In genomic region chr4:72568959-72569718, GRCh38 we compare ENCODE assay signal across 1 cellular context.
TF ChIP-seq lines count a peak whose summit lies in the region.

Gene ADAMTS3 (minus strand): TSS chr4:72569221. CDS start chr4:72568762, 459 bp downstream.

TF ChIP-seq in K562, 482 proteins besides CTCF, POLR2A, EP300 and RAD21 (continued from another document and continues in another):
- TF ChIP-seq ZBTB5 (IDR thresholded peaks at IDR 0.05) (peak; percentile 12; the same call in 1 of the 2 replicates), SMAD4 (CRISPR knock-in tag; conservative IDR thresholded peaks at IDR 0.05) (peak; percentile 64), ZBTB2 (IDR thresholded peaks at IDR 0.05) (peak; percentile 61; the same call in 1 of the 2 replicates), SIX5 (IDR thresholded peaks at IDR 0.05; ENCODE audit: borderline replicate concordance in 1 of 2, insufficient read depth in 1 of 2, low read depth in 1 of 2, low read length in 2 of 2) (no peak), U2AF2 (optimal IDR thresholded peaks at IDR 0.05; ENCODE audit: low read depth, low read length) (no peak), ATF7 (IDR thresholded peaks at IDR 0.05) (no peak; the same call in 1 of the 2 replicates), HIVEP1 (CRISPR knock-in tag; IDR thresholded peaks at IDR 0.05) (no peak), ZNF699 (CRISPR knock-in tag; IDR thresholded peaks at IDR 0.05; ENCODE audit: insufficient replicate concordance) (no peak), ZBTB9 (CRISPR knock-in tag; IDR thresholded peaks at IDR 0.05) (peak; percentile 45; the same call in 1 of the 2 replicates), BCL6 (CRISPR knock-in tag; IDR thresholded peaks at IDR 0.05) (no peak), ZNF609 (CRISPR knock-in tag; IDR thresholded peaks at IDR 0.05; ENCODE audit: borderline replicate concordance) (no peak), LCOR (CRISPR knock-in tag; IDR thresholded peaks at IDR 0.05) (no peak; the same call in none of the 2 replicates), ZC3H11A (IDR thresholded peaks at IDR 0.05; ENCODE audit: low read depth, low read length) (no peak), ELK1 (CRISPR knock-in tag; IDR thresholded peaks at IDR 0.05) (no peak), HMGN3 (IDR thresholded peaks at IDR 0.05; ENCODE audit: borderline replicate concordance, extremely low read depth, insufficient read length, low read depth, low read length) (peak; percentile 84), ZNF165 (CRISPR knock-in tag; IDR thresholded peaks at IDR 0.05; ENCODE audit: borderline replicate concordance) (no peak), RBM15 (IDR thresholded peaks at IDR 0.05; ENCODE audit: insufficient read depth, low read length) (no peak), KHSRP (IDR thresholded peaks at IDR 0.05) (no peak), HDAC2 (IDR thresholded peaks at IDR 0.05) (peak; percentile 50; the same call in 1 of the 2 replicates), DPF2 (IDR thresholded peaks at IDR 0.05) (peak; percentile 33; the same call in 1 of the 2 replicates), HDAC1 (IDR thresholded peaks at IDR 0.05) (peak in 1 of 2 experiments; percentile 59; a peak in 2 of 4 replicates), NR2C2 (CRISPR knock-in tag; IDR thresholded peaks at IDR 0.05) (no peak), NR2C2 (tag; IDR thresholded peaks at IDR 0.05) (peak; percentile 21; the same call in 1 of the 2 replicates), ARHGAP35 (IDR thresholded peaks at IDR 0.05; ENCODE audit: partially characterized antibody) (no peak), KLF10 (CRISPR knock-in tag; IDR thresholded peaks at IDR 0.05) (no peak), SMARCA4 (IDR thresholded peaks at IDR 0.05) (peak; percentile 7; the same call in 1 of the 2 replicates), TBL1XR1 (IDR thresholded peaks at IDR 0.05; ENCODE audit: low read length in 2 of 2) (0 out of 4 replicates have a peak, but pooled peaks of 1 of the 2 experiments have one; percentile 24), MEF2A (IDR thresholded peaks at IDR 0.05; ENCODE audit: control insufficient read depth, low read depth, low read length) (no peak), SMAD2 (IDR thresholded peaks at IDR 0.05; ENCODE audit: low read depth, low read length) (no peak), ZNF121 (CRISPR knock-in tag; conservative IDR thresholded peaks at IDR 0.05) (no peak)
- TF ChIP-seq, protein P1, sequence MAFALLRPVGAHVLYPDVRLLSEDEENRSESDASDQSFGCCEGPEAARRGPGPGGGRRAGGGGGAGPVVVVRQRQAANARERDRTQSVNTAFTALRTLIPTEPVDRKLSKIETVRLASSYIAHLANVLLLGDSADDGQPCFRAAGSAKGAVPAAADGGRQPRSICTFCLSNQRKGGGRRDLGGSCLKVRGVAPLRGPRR (CRISPR knock-in tag; IDR thresholded peaks at IDR 0.05) = no peak
- TF ChIP-seq, protein P2, sequence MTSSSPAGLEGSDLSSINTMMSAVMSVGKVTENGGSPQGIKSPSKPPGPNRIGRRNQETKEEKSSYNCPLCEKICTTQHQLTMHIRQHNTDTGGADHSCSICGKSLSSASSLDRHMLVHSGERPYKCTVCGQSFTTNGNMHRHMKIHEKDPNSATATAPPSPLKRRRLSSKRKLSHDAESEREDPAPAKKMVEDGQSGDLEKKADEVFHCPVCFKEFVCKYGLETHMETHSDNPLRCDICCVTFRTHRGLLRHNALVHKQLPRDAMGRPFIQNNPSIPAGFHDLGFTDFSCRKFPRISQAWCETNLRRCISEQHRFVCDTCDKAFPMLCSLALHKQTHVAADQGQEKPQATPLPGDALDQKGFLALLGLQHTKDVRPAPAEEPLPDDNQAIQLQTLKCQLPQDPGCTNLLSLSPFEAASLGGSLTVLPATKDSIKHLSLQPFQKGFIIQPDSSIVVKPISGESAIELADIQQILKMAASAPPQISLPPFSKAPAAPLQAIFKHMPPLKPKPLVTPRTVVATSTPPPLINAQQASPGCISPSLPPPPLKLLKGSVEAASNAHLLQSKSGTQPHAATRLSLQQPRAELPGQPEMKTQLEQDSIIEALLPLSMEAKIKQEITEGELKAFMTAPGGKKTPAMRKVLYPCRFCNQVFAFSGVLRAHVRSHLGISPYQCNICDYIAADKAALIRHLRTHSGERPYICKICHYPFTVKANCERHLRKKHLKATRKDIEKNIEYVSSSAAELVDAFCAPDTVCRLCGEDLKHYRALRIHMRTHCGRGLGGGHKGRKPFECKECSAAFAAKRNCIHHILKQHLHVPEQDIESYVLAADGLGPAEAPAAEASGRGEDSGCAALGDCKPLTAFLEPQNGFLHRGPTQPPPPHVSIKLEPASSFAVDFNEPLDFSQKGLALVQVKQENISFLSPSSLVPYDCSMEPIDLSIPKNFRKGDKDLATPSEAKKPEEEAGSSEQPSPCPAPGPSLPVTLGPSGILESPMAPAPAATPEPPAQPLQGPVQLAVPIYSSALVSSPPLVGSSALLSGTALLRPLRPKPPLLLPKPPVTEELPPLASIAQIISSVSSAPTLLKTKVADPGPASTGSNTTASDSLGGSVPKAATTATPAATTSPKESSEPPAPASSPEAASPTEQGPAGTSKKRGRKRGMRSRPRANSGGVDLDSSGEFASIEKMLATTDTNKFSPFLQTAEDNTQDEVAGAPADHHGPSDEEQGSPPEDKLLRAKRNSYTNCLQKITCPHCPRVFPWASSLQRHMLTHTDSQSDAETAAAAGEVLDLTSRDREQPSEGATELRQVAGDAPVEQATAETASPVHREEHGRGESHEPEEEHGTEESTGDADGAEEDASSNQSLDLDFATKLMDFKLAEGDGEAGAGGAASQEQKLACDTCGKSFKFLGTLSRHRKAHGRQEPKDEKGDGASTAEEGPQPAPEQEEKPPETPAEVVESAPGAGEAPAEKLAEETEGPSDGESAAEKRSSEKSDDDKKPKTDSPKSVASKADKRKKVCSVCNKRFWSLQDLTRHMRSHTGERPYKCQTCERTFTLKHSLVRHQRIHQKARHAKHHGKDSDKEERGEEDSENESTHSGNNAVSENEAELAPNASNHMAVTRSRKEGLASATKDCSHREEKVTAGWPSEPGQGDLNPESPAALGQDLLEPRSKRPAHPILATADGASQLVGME (CRISPR knock-in tag; IDR thresholded peaks at IDR 0.05) = no peak
- TF ChIP-seq, protein P3, sequence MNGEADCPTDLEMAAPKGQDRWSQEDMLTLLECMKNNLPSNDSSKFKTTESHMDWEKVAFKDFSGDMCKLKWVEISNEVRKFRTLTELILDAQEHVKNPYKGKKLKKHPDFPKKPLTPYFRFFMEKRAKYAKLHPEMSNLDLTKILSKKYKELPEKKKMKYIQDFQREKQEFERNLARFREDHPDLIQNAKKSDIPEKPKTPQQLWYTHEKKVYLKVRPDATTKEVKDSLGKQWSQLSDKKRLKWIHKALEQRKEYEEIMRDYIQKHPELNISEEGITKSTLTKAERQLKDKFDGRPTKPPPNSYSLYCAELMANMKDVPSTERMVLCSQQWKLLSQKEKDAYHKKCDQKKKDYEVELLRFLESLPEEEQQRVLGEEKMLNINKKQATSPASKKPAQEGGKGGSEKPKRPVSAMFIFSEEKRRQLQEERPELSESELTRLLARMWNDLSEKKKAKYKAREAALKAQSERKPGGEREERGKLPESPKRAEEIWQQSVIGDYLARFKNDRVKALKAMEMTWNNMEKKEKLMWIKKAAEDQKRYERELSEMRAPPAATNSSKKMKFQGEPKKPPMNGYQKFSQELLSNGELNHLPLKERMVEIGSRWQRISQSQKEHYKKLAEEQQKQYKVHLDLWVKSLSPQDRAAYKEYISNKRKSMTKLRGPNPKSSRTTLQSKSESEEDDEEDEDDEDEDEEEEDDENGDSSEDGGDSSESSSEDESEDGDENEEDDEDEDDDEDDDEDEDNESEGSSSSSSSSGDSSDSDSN (IDR thresholded peaks at IDR 0.05; ENCODE audit: borderline replicate concordance in 1 of 2, low read depth in 2 of 2, low read length in 2 of 2) = peak; percentile 91 to 93
- TF ChIP-seq, protein P4, sequence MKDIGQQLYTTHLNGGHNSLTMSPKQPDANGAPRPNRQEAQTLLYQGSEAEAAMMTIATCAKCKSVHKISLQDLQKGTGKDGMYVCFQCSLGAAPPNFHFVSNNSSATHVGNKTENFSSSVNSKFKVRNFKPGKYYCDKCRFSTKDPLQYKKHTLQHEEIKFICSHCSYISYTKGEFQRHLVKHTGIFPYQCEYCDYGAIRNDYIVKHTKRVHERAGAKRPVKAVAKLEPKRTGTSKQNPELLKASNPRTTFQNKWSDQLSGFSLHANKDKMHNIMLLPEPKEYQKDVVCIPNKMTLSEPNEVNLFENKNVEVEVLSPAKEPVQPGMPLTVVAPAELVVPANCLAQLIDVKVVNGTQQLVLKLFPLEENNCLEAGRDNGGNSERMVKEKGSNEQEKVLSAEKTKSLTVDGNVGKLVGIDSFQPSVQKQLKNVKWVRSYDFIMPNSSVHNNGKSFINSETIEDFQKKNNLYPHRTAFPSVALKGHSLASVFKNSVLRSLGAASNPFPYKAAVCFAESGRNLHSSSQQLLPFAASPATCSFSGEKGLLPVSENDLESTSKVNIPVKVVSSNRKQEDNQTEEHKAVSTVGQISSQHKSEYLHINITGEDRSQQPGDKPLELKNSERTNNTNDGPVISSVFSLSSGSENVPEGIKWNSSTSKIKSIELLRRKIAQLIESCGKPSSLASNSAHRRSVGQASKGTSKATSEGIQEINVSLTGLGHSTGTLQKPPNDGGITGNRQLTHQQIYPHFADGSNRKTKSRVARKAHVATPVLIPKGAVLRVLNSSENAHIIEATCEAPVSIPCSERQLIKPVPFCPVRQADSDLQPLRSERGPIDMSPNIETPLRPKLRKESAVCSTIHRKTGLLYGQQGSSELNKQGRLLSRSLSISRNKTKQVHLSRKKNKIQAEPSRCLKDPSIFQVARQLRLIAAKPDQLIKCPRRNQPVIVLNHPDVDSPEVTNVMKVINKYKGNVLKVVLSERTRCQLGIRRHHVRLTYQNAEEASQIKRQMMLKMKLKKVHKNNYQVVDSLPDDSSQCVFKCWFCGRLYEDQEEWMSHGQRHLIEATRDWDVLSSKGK (CRISPR knock-in tag; IDR thresholded peaks at IDR 0.05) = no peak
